In genomic region chr19:51289635-51290034, GRCh38 we compare ENCODE assay signal across 39 cellular contexts. TPM values are rescaled to one million over a fixed set of nuclear protein-coding genes. Genes with fewer than 3 reads are reported as not detected.
"Had no signal": no experiment of that assay in that cellular context is flagged by ENCODE, and none has a peak within 500 bp of the region (broad histone marks: within the 10 kb centered on the region; RNA-seq: fewer than 3 reads in every experiment).

No MANE protein-coding gene starts in this region.

- H3K9me3 ChIP-seq: MG63 had no signal

- H3K4me2 ChIP-seq: KMS-11 had no signal

- H3K36me3 ChIP-seq: MG63 had no signal

- H3K9ac ChIP-seq: KMS-11 had no signal

- H3K27ac ChIP-seq: KMS-11 had no signal

- DNase-seq: Karpas-422, Kasumi-1, MG63, MM.1S, MV-4-11, NCI-H1048, NCI-H1092, NCI-H1092 treated with DMSO at 0.1 percent for 48 hours, NCI-H1105, NCI-H1105 treated with DMSO at 0.1 percent for 48 hours, NCI-H1417, NCI-H1417 treated with DMSO at 0.1 percent for 48 hours, NCI-H1436, NCI-H1436 treated with DMSO at 0.1 percent for 48 hours, NCI-H146, NCI-H1694, NCI-H1694 treated with DMSO at 0.1 percent for 48 hours, NCI-H187, NCI-H187 treated with DMSO at 0.1 percent for 48 hours, NCI-H1930, NCI-H2029, NCI-H2029 treated with DMSO at 0.1 percent for 48 hours, NCI-H2081, NCI-H2081 treated with DMSO at 0.1 percent for 48 hours, NCI-H2107, NCI-H2171, NCI-H2171 treated with DMSO at 0.1 percent for 48 hours, NCI-H2227 treated with DMSO at 0.1 percent for 48 hours, NCI-H226, NCI-H345, NCI-H446, NCI-H446 treated with DMSO at 0.1 percent for 48 hours, NCI-H510A, NCI-H510A treated with DMSO at 0.1 percent for 48 hours had no signal

- H3K4me3 ChIP-seq: MG63 had no signal

RNA-seq across cellular contexts. Expression of gene IGLON5, which starts 21.8 kb away (rescaled TPM):
- total RNA-seq: LHCN-M2, M059J, MCF 10A, NCI-H460 had no signal

RNA-seq across cellular contexts. Expression of gene SIGLECL1, which starts 38.8 kb away (rescaled TPM):
- total RNA-seq: LHCN-M2, M059J, MCF 10A, NCI-H460 had no signal
